8 cellular contexts compared by ENCODE assay signal in genomic region chr2:1187189-1187588, GRCh38.
"Had no signal": no experiment of that assay in that cellular context is flagged by ENCODE, and none has a peak within 500 bp of the region (broad histone marks: within the 10 kb centered on the region; RNA-seq: fewer than 3 reads in every experiment).

No MANE protein-coding gene starts in this region.

- H3K4me2 ChIP-seq: KMS-11 had no signal

- H3K27ac ChIP-seq: HL-60, KMS-11 had no signal

- FAIRE-seq: HepG2, HTR-8/SVneo had no signal

- H3K36me3 Mint-ChIP-seq: IgD-negative memory B cell had no signal

- H3K9ac ChIP-seq: KMS-11 had no signal

- H3K4me1 Mint-ChIP-seq: IgD-negative memory B cell had no signal

- H3K27ac Mint-ChIP-seq: IgD-negative memory B cell had no signal

- DNase-seq: IMR-90, KBM-7, KG1 had no signal

- H3K27me3 Mint-ChIP-seq: IgD-negative memory B cell had no signal

- ATAC-seq: HepG2 had no signal

- H3K4me3 Mint-ChIP-seq: IgD-negative memory B cell had no signal
